15 cellular contexts compared by ENCODE assay signal in the genomic region with DNA sequence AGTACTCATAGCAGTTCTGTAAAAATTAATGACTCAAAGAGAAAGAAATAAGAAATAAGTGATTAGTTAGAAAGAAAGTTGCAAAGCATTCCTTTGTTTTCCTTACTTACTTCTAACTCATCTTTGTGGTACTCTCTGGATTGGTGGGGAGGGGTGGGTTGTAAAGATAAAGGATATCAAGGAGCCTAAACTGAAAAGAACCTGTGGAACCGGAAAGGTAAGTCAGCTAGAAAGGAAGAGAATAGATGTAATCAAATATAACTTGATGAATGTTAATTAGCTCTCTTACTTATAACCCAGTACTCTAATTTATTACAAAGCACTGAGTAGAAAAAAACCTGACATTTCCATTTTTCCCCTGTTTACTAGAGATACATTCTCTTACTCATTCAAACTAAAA. TPM values are rescaled to one million over a fixed set of nuclear protein-coding genes. Genes with fewer than 3 reads are reported as not detected.
DNase-seq lines count a peak whose midpoint lies in the region; TF ChIP-seq lines count a peak whose summit lies in the region.
"Had no signal": no experiment of that assay in that cellular context is flagged by ENCODE, and none has a peak within 500 bp of the region (broad histone marks: within the 10 kb centered on the region; RNA-seq: fewer than 3 reads in every experiment).

No MANE protein-coding gene starts in this region.

- H3K36me3 Mint-ChIP-seq in type B pancreatic cell (no peaks in the 10 kb centered on the region), glutamatergic neuron (ENCODE audit: unreplicated experiment) (no peaks in the 10 kb centered on the region)

- H3K4me3 Mint-ChIP-seq in type B pancreatic cell: no peak overlapping the region
- no peak overlapping the region for H3K4me3 Mint-ChIP-seq in glutamatergic neuron (ENCODE audit: unreplicated experiment)

- no peak overlapping the region for H3K9ac ChIP-seq in Karpas-422 (ENCODE audit: low read length)

- H3K27me3 ChIP-seq in Karpas-422 (ENCODE audit: low read length): no peaks in the 10 kb centered on the region

- H3K36me3 ChIP-seq in Karpas-422 (ENCODE audit: insufficient read depth, low read length): no peaks in the 10 kb centered on the region

- no peaks in the 10 kb centered on the region for H3K9me2 ChIP-seq in Karpas-422 (replicated peaks; ENCODE audit: insufficient read depth, low read length)

- H3K4me1 ChIP-seq in Karpas-422 (ENCODE audit: low read length): peaks cover 48% of the 10 kb centered on the region

- no peaks in the 10 kb centered on the region for H3K9me3 ChIP-seq in Karpas-422 (ENCODE audit: low read length)

- H3K9me3 Mint-ChIP-seq in type B pancreatic cell: peaks cover 8% of the 10 kb centered on the region
- H3K9me3 Mint-ChIP-seq in glutamatergic neuron (ENCODE audit: unreplicated experiment): no peaks in the 10 kb centered on the region

- TF ChIP-seq CTCF in VCaP (conservative IDR thresholded peaks at IDR 0.05) (no peak), type B pancreatic cell (conservative IDR thresholded peaks at IDR 0.05) (no peak), glutamatergic neuron (IDR thresholded peaks at IDR 0.05; ENCODE audit: partially characterized antibody, unreplicated experiment) (no peak)

- H3K27ac ChIP-seq in Karpas-422 (ENCODE audit: low read length): no peak overlapping the region
- H3K27ac ChIP-seq in VCaP: peak overlapping the region; percentile 54
- H3K27ac ChIP-seq: C4-2B, SK-N-MC had no signal

- H4K20me1 ChIP-seq in Karpas-422 (ENCODE audit: insufficient read depth, low read depth, low read length): no peaks in the 10 kb centered on the region

- H3K79me2 ChIP-seq in Karpas-422 (ENCODE audit: low read length): no peaks in the 10 kb centered on the region

- H3K4me1 Mint-ChIP-seq in type B pancreatic cell (ENCODE audit: unreplicated experiment) (peaks cover 33% of the 10 kb centered on the region), glutamatergic neuron (ENCODE audit: low read depth, unreplicated experiment) (peaks cover 9% of the 10 kb centered on the region)

- peak overlapping the region; percentile 44 for H3K4me2 ChIP-seq in Karpas-422 (ENCODE audit: low read depth, low read length, poor library complexity, severe bottlenecking)

- H3K27me3 Mint-ChIP-seq in type B pancreatic cell (no peaks in the 10 kb centered on the region), glutamatergic neuron (ENCODE audit: unreplicated experiment) (no peaks in the 10 kb centered on the region)

- DNase-seq in Karpas-422 (no peak), NCI-H510A (lab: John Stamatoyannopoulos, UW) (peak; percentile 72), type B pancreatic cell (ENCODE audit: extremely low spot score, unreplicated experiment) (no peak), glutamatergic neuron (no peak), Kasumi-1 (lab: John Stamatoyannopoulos, UW) (no peak), inferior parietal cortex (ENCODE audit: extremely low spot score) (no peak)
- DNase-seq: AML-193, NCI-H2081 treated with DMSO at 0.1 percent for 48 hours, NCI-H226, NCI-H69, SHP77 had no signal

- H3K27ac Mint-ChIP-seq in type B pancreatic cell (peak overlapping the region; percentile 10), glutamatergic neuron (ENCODE audit: unreplicated experiment) (no peak overlapping the region)

- H2AFZ ChIP-seq in Karpas-422 (ENCODE audit: low read length): no peak overlapping the region

- no peak overlapping the region for H3K4me3 ChIP-seq in Karpas-422 (ENCODE audit: low read length)
- H3K4me3 ChIP-seq: K562, SK-N-MC had no signal

RNA-seq across cellular contexts. Expression of a gene that starts 37.5 kb away (rescaled TPM):
- total RNA-seq in Karpas-422 (2014; rRNA removed; shearing (Covaris generic); ENCODE audit: low replicate concordance): 35.8 and 63.8 TPM in 2 replicates
- total RNA-seq in type B pancreatic cell (ENCODE audit: low replicate concordance) (66.9 and 87.8 TPM in 2 replicates), glutamatergic neuron (ENCODE audit: unreplicated experiment) (57.7 TPM)
